In genomic region chr20:63699466-63700198, GRCh38 we compare ENCODE assay signal across 9 cellular contexts. TPM values are rescaled to one million over a fixed set of nuclear protein-coding genes. Genes with fewer than 3 reads are reported as not detected.
A peak's percentile ranks its signal among the peaks of the same experiment; 100 is the strongest.
DNase-seq lines count a peak whose midpoint lies in the region; ATAC-seq and TF ChIP-seq lines count a peak whose summit lies in the region.
"Had no signal": no experiment of that assay in that cellular context is flagged by ENCODE, and none has a peak within 500 bp of the region (broad histone marks: within the 10 kb centered on the region; RNA-seq: fewer than 3 reads in every experiment).

No MANE protein-coding gene starts in this region.

- H3K9me3 Mint-ChIP-seq in chondrocyte (ENCODE audit: low read depth) (no peaks in the 10 kb centered on the region), type B pancreatic cell (no peaks in the 10 kb centered on the region)

- H3K4me1 Mint-ChIP-seq in chondrocyte (ENCODE audit: low read depth) (peaks cover 28% of the 10 kb centered on the region), type B pancreatic cell (ENCODE audit: unreplicated experiment) (no peaks in the 10 kb centered on the region)

- no peak for DNase-seq in A673 (ENCODE audit: low spot score)
- DNase-seq in NB4 (ENCODE audit: low read depth) = peak; percentile 76
- peak; percentile 90 for DNase-seq in chondrocyte (ENCODE audit: low spot score)
- no peak for DNase-seq in NCI-H82 treated with DMSO at 0.1 percent for 48 hours (lab: John Stamatoyannopoulos, UW; ENCODE audit: unreplicated experiment)
- DNase-seq in KBM-7 = no peak
- no peak for DNase-seq in type B pancreatic cell (ENCODE audit: extremely low spot score, unreplicated experiment)

- H3K27ac ChIP-seq in A673 (ENCODE audit: low read depth, low read length, poor library complexity, severe bottlenecking) (peak overlapping the region; percentile 65), muscle layer of duodenum (ENCODE audit: low read length) (peak overlapping the region; percentile 56)

- ATAC-seq in GM21529 (IDR thresholded peaks at IDR 0.05; ENCODE audit: unreplicated experiment) = no peak

- POLR2A ChIA-PET in A673 (lab: Charles Lee; ENCODE audit: low non-redundant PET) = no interaction called here

- H3K27ac Mint-ChIP-seq in chondrocyte (ENCODE audit: unreplicated experiment) (peak overlapping the region; percentile 87), type B pancreatic cell (no peak overlapping the region)
- H3K27ac Mint-ChIP-seq: progenitor cell of endocrine pancreas had no signal

- TF ChIP-seq CTCF in A673 (conservative IDR thresholded peaks at IDR 0.05; ENCODE audit: low read depth, low read length) (no peak), NB4 (IDR thresholded peaks at IDR 0.05; ENCODE audit: low read depth, low read length) (no peak), chondrocyte (IDR thresholded peaks at IDR 0.05) (no peak), type B pancreatic cell (conservative IDR thresholded peaks at IDR 0.05) (no peak)

- H3K27me3 ChIP-seq in A673 (replicated peaks; ENCODE audit: insufficient read depth, low read depth, low read length, poor library complexity) (no peaks in the 10 kb centered on the region), muscle layer of duodenum (ENCODE audit: low read depth, low read length) (no peaks in the 10 kb centered on the region)

- H3K4me3 Mint-ChIP-seq in chondrocyte (ENCODE audit: unreplicated experiment) (no peak overlapping the region), type B pancreatic cell (no peak overlapping the region)

- intact Hi-C loops in A673 (cut with micrococcal nuclease; ENCODE audit: unreplicated experiment) = no loop called here

- H3K9me3 ChIP-seq in A673 (ENCODE audit: low read depth, low read length, poor library complexity, severe bottlenecking) = no peaks in the 10 kb centered on the region
- H3K9me3 ChIP-seq in muscle layer of duodenum (ENCODE audit: control insufficient read depth in 1 of 2, low read length in 2 of 2) = no peaks in the 10 kb centered on the region

- BruUV-seq in A673 (replicated peaks; lab: Mats Ljungman, UMichigan) = TSS peak; percentile 51

- TF ChIP-seq POLR2A in NB4 (IDR thresholded peaks at IDR 0.05; ENCODE audit: extremely low read depth, insufficient read length) = peak; percentile 4

- H3K36me3 ChIP-seq in A673 (ENCODE audit: insufficient read depth, low read length, poor library complexity, severe bottlenecking) = peaks cover 7% of the 10 kb centered on the region
- H3K36me3 ChIP-seq in muscle layer of duodenum (ENCODE audit: control insufficient read depth in 1 of 2, insufficient read depth in 2 of 2, low read length in 2 of 2) = peaks cover under 1 to 25% of the 10 kb centered on the region in 2 donors

- no peaks in the 10 kb centered on the region for H3K36me3 Mint-ChIP-seq in chondrocyte (ENCODE audit: low read depth)
- H3K36me3 Mint-ChIP-seq in type B pancreatic cell = no peaks in the 10 kb centered on the region

- H3K4me3 ChIP-seq in A673 (ENCODE audit: low read depth, low read length, poor library complexity, severe bottlenecking) = no peak overlapping the region
- H3K4me3 ChIP-seq in NB4 (ENCODE audit: low read depth, low read length) = no peak overlapping the region
- H3K4me3 ChIP-seq in muscle layer of duodenum (ENCODE audit: low read depth in 1 of 2, low read length in 2 of 2) = no peak overlapping the region

- H3K27me3 Mint-ChIP-seq in chondrocyte (ENCODE audit: low read depth) (no peaks in the 10 kb centered on the region), type B pancreatic cell (no peaks in the 10 kb centered on the region)
- H3K27me3 Mint-ChIP-seq: progenitor cell of endocrine pancreas had no signal

- in situ Hi-C loops in KBM-7 (cut with MboI; ENCODE audit: low pct_unique_long_range_greater_than_20kb, low sequenced_read_pairs) = no loop called here

- H3K4me1 ChIP-seq in A673 (ENCODE audit: insufficient read depth, low read length, poor library complexity, severe bottlenecking) (peaks cover 16% of the 10 kb centered on the region), muscle layer of duodenum (ENCODE audit: control insufficient read depth in 1 of 2, insufficient read depth in 2 of 2, low read length in 2 of 2) (peaks cover 0 to 18% of the 10 kb centered on the region in 2 donors)

- CTCF ChIA-PET in A673 (lab: Charles Lee) = no interaction called here

RNA-seq across cellular contexts. Expression of gene TNFRSF6B, which starts 3.2 kb away (rescaled TPM):
- total RNA-seq in A673 (2021) (not detected in 2 replicates), chondrocyte (0.79 to 0.99 TPM in 2 of 3 replicates, not detected in the other), type B pancreatic cell (ENCODE audit: low replicate concordance) (not detected in 2 replicates)
- total RNA-seq: progenitor cell of endocrine pancreas had no signal

RNA-seq across cellular contexts. Expression of gene ARFRP1, which starts 8.1 kb away (rescaled TPM):
- 38.9 and 41.1 TPM in 2 replicates for total RNA-seq in A673 (2021)
- 37.8 to 47.4 TPM (median 39.8 TPM) in 3 replicates for total RNA-seq in chondrocyte
- 37.2 and 45.0 TPM in 2 replicates for total RNA-seq in type B pancreatic cell (ENCODE audit: low replicate concordance)

RNA-seq across cellular contexts. Expression of gene ZGPAT, which starts 8.2 kb away (rescaled TPM):
- total RNA-seq in A673 (2021) (28.2 and 28.3 TPM in 2 replicates), chondrocyte (19.2 to 25.6 TPM (median 20.6 TPM) in 3 replicates), type B pancreatic cell (ENCODE audit: low replicate concordance) (28.7 and 32.8 TPM in 2 replicates)

RNA-seq across cellular contexts. Expression of gene LIME1, which starts 36.8 kb away (rescaled TPM):
- total RNA-seq in A673 (2021) (15.1 and 16.3 TPM in 2 replicates), chondrocyte (6.8 to 9.7 TPM (median 7.1 TPM) in 3 replicates), type B pancreatic cell (ENCODE audit: low replicate concordance) (6.3 and 11.3 TPM in 2 replicates)

RNA-seq across cellular contexts. Expression of gene SLC2A4RG, which starts 39.9 kb away (rescaled TPM):
- total RNA-seq in A673 (2021) (45.8 and 71.0 TPM in 2 replicates), chondrocyte (90.7 to 105 TPM (median 101 TPM) in 3 replicates), type B pancreatic cell (ENCODE audit: low replicate concordance) (52.6 and 75.6 TPM in 2 replicates)

Comparison
In these comparisons a context has a peak if more than half of its experiments do, and no peak if none do; other contexts are left out.
1. DNase-seq: peak in NB4 (single experiment) and chondrocyte (single experiment); none in A673 (single experiment), NCI-H82 treated with DMSO at 0.1 percent for 48 hours (single experiment), KBM-7 (single experiment) and type B pancreatic cell (single experiment).